In genomic region chr12:56330936-56331335, GRCh38 we compare ENCODE assay signal across 5 cellular contexts. TPM values are rescaled to one million over a fixed set of nuclear protein-coding genes. Genes with fewer than 3 reads are reported as not detected.
"Had no signal": no experiment of that assay in that cellular context is flagged by ENCODE, and none has a peak within 500 bp of the region (broad histone marks: within the 10 kb centered on the region; RNA-seq: fewer than 3 reads in every experiment).

No MANE protein-coding gene starts in this region.

RNA-seq across cellular contexts. Expression of gene IL23A, which starts 7.7 kb away (rescaled TPM):
- total RNA-seq: left ventricle myocardium inferior, prostate gland, sigmoid colon, suprapubic skin, thoracic aorta had no signal
